ENCODE assay signal across 8 cellular contexts in the genomic region with DNA sequence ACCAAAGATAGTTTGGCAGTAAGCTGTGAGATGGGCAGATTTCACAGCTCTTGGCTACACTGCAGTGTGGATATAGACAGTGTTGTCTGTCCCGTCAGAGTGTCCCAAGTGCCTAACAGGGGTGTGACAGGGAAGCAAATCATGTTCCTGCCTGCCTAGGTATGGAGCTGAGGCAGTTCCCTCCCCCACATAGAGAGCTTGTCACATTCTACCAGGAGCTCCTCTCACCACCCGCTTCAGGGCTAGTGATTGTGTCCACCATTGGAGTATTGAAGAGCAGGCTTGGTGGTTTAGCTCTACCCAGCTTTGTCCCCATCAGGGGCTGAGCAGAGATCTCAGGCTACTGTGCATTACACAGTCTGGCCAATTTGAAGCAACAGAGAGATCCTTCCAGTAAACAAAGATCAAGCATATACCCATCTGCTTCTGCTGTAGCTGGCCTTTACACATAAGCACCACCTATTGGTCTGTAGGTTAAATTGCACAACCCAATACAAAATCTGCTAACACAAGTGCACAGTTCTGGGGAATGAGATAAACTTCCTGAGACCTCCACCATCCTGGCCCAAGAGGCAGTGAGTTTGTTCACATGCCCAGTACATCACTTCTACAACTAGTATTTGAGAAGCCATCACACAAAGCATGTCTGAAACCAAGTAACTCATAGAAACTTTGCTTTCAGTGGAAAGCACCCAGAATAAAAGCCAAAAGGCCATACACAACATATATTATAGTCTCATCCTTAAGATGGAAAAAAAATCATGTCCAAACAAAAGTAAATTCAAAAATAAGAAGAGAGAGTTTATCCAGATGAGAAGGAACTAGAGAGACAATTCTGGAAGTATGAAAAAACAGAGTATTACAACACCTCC.
DNase-seq lines count a peak whose midpoint lies in the region; ATAC-seq lines count a peak whose summit lies in the region.

No MANE protein-coding gene starts in this region.

- no peak for ATAC-seq in GM21717 (IDR thresholded peaks at IDR 0.05; ENCODE audit: unreplicated experiment)

- H4K8ac ChIP-seq in mesendoderm (ENCODE audit: low read depth, low read length): no peak overlapping the region

- H3K79me1 ChIP-seq in mesendoderm (ENCODE audit: low read length): no peaks in the 10 kb centered on the region

- H3K4ac ChIP-seq in mesendoderm (ENCODE audit: low read depth, low read length): no peak overlapping the region

- H4K5ac ChIP-seq in mesendoderm (ENCODE audit: low read length): no peak overlapping the region

- WGBS in mesendoderm (ENCODE audit: extremely low coverage, insufficient coverage, low lambda C conversion rate): no CpG with 5 or more reads among the region's 2 CpGs

- H2BK5ac ChIP-seq in mesendoderm (ENCODE audit: low read length): no peak overlapping the region

- H3K79me2 ChIP-seq in mesendoderm (ENCODE audit: control insufficient read depth, insufficient read depth, low read length): no peaks in the 10 kb centered on the region

- no peak overlapping the region for H3K18ac ChIP-seq in mesendoderm (ENCODE audit: low read length)

- no peaks in the 10 kb centered on the region for H3K27me3 ChIP-seq in H7 (ENCODE audit: control insufficient read depth, insufficient read depth, low read length)
- no peaks in the 10 kb centered on the region for H3K27me3 ChIP-seq in mesendoderm (ENCODE audit: insufficient read depth, low read length, poor library complexity)

- no peak overlapping the region for H2AK5ac ChIP-seq in mesendoderm (ENCODE audit: low read length)

- H3K36me3 ChIP-seq in H7 (replicated peaks; ENCODE audit: control insufficient read depth, insufficient read depth, low read length) (no peaks in the 10 kb centered on the region; the same call in 1 of the 2 replicates), mesendoderm (ENCODE audit: control insufficient read depth, insufficient read depth, low read length) (no peaks in the 10 kb centered on the region)

- H3K23ac ChIP-seq in mesendoderm (ENCODE audit: low read length): no peak overlapping the region

- no peak overlapping the region for H3K27ac ChIP-seq in mesendoderm (ENCODE audit: low read depth, low read length)

- no peaks in the 10 kb centered on the region for H3K4me1 ChIP-seq in mesendoderm (ENCODE audit: control insufficient read depth, low read depth, low read length)

- peak; percentile 62 for DNase-seq in SIG-M5 treated with dmso at 0.1 percent for 504 hours (lab: John Stamatoyannopoulos, UW; ENCODE audit: unreplicated experiment)
- DNase-seq in SIG-M5 (lab: John Stamatoyannopoulos, UW): no peak
- DNase-seq in H7: peak; percentile 18
- peak; percentile 19 to 65 for DNase-seq in NCI-H446 (lab: John Stamatoyannopoulos, UW)
- peak; percentile 40 for DNase-seq in central memory CD4-positive, alpha-beta T cell
- peak; percentile 66 for DNase-seq in mesendoderm
- no peak for DNase-seq in stimulated activated CD4-positive, alpha-beta T cell treated with anti-CD3 and anti-CD28 coated beads, Interleukin-1b, Interleukin-23, amount 100 ng/mL, for 48 hours

- no peak overlapping the region for H2BK15ac ChIP-seq in mesendoderm (replicated peaks; ENCODE audit: low read depth)

- no peak overlapping the region for H3K9ac ChIP-seq in mesendoderm (ENCODE audit: low read length)

- no peak overlapping the region for H3K4me3 ChIP-seq in H7 (ENCODE audit: insufficient read depth, low read depth, low read length)
- no peak overlapping the region for H3K4me3 ChIP-seq in mesendoderm (ENCODE audit: low read length)

- H3K4me2 ChIP-seq in mesendoderm (ENCODE audit: low read length): no peak overlapping the region

- H3K56ac ChIP-seq in mesendoderm (ENCODE audit: low read length): no peak overlapping the region

- H2BK120ac ChIP-seq in mesendoderm (ENCODE audit: low read depth, low read length): no peak overlapping the region

Comparison
In these comparisons a context has a peak if more than half of its experiments do, and no peak if none do; other contexts are left out.
1. DNase-seq: peak in SIG-M5 treated with dmso at 0.1 percent for 504 hours (single experiment), H7 (single experiment), NCI-H446 (2 of 2), central memory CD4-positive, alpha-beta T cell (single experiment) and mesendoderm (single experiment); none in SIG-M5 (single experiment) and stimulated activated CD4-positive, alpha-beta T cell treated with anti-CD3 and anti-CD28 coated beads, Interleukin-1b, Interleukin-23, amount 100 ng/mL, for 48 hours (single experiment).